ENCODE assay signal across 1 cellular context in genomic region chr22:45302047-45302446, GRCh38.
TF ChIP-seq lines count a peak whose summit lies in the region.

No MANE protein-coding gene starts in this region.

TF ChIP-seq in HepG2, 621 proteins besides CTCF, POLR2A, EP300 and RAD21 (continued from another document):
- peak; percentile 14; the same call in 1 of the 2 replicates for TF ChIP-seq TFAP4 (IDR thresholded peaks at IDR 0.05; ENCODE audit: borderline replicate concordance, low read depth)
- TF ChIP-seq ZNF605 (CRISPR knock-in tag; IDR thresholded peaks at IDR 0.05) = 0 out of 2 replicates have a peak, but pooled peaks have one; percentile 26
- peak; percentile 77 for TF ChIP-seq FOXA3 (CRISPR knock-in tag; IDR thresholded peaks at IDR 0.05)
- no peak for TF ChIP-seq ZNF879 (CRISPR knock-in tag; IDR thresholded peaks at IDR 0.05)
- peak; percentile 75 for TF ChIP-seq ZNF362 (CRISPR knock-in tag; IDR thresholded peaks at IDR 0.05; ENCODE audit: borderline replicate concordance)
- peak; percentile 73 for TF ChIP-seq NFE2L2 (IDR thresholded peaks at IDR 0.05; ENCODE audit: low read length)
- TF ChIP-seq ETV5 (CRISPR knock-in tag; IDR thresholded peaks at IDR 0.05; ENCODE audit: borderline replicate concordance) = no peak
- TF ChIP-seq GPN1 (CRISPR knock-in tag; IDR thresholded peaks at IDR 0.05; ENCODE audit: borderline replicate concordance) = no peak
- TF ChIP-seq MAFK (conservative IDR thresholded peaks at IDR 0.05 in 1 of 2, IDR thresholded peaks at IDR 0.05 in 1 of 2; ENCODE audit: low read length in 2 of 2) = 0 out of 4 replicates have a peak, but pooled peaks of 1 of the 2 experiments have one; percentile 11
- no peak for TF ChIP-seq FOXP1 (IDR thresholded peaks at IDR 0.05)
- peak; percentile 9; the same call in 1 of the 2 replicates for TF ChIP-seq FOXP1 (CRISPR knock-in tag; IDR thresholded peaks at IDR 0.05)
- TF ChIP-seq ZNF317 (CRISPR knock-in tag; IDR thresholded peaks at IDR 0.05) = peak; percentile 97
- no peak for TF ChIP-seq ZNF138 (CRISPR knock-in tag; IDR thresholded peaks at IDR 0.05; ENCODE audit: low read depth)
- no peak for TF ChIP-seq ZSCAN20 (CRISPR knock-in tag; IDR thresholded peaks at IDR 0.05; ENCODE audit: borderline replicate concordance)
- peak; percentile 59; the same call in 1 of the 3 replicates for TF ChIP-seq MXI1 (IDR thresholded peaks at IDR 0.05; ENCODE audit: borderline replicate concordance, low read depth, low read length)
- 0 out of 2 replicates have a peak, but pooled peaks have one; percentile 36 for TF ChIP-seq SALL1 (CRISPR knock-in tag; IDR thresholded peaks at IDR 0.05)
- TF ChIP-seq MTA3 (CRISPR knock-in tag; IDR thresholded peaks at IDR 0.05) = no peak
